In the genomic region with DNA sequence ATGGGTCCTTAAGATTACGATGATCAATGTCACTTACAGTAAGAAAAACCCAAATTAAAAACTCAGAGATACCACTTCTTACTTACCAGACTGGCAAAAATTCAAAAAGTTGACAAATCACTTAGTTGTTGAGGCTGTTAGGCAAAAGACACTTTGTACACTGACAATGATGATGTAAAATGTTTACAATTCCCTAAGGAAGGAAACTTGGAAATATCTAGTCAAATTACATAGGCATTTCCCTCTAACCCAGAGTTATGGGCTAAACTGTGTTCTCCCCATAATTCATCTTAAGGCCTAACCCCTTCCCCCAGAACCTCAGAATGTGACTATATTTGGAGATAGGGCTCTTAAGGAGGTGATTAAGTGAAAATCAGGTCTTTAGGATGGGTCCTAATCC, we compare ENCODE assay signal across 21 cellular contexts.
"Had no signal": no experiment of that assay in that cellular context is flagged by ENCODE, and none has a peak within 500 bp of the region (broad histone marks: within the 10 kb centered on the region; RNA-seq: fewer than 3 reads in every experiment).

No MANE protein-coding gene starts in this region.

- DNase-seq: activated CD4-positive, alpha-beta T cell treated with anti-CD3 and anti-CD28 coated beads, Interleukin-2, amount 10 ng/mL, durations not matched to agents 24 days and 14 days; activated CD8-positive, alpha-beta T cell treated with anti-CD3 and anti-CD28 coated beads, Interleukin-2, amount 10 ng/mL, durations not matched to agents 7 days and 5 days; activated naive CD4-positive, alpha-beta T cell treated with Interleukin-2 at 50 U/mL for 16 hours; activated naive CD8-positive, alpha-beta T cell treated with anti-CD3 and anti-CD28 coated beads, Interleukin-2, amount 10 ng/mL, durations not matched to agents 7 days and 5 days; activated T-cell treated with anti-CD3 and anti-CD28 coated beads, Interleukin-2, amount 50 U/mL, for 24 hours; anterior cingulate cortex; central memory CD4-positive, alpha-beta T cell; foreskin keratinocyte; glutamatergic neuron; hypothalamus; islet precursor cell; left colon; spleen; stimulated activated naive CD4-positive, alpha-beta T cell had no signal

- ATAC-seq: activated CD8-positive, alpha-beta T cell treated with anti-CD3 and anti-CD28 coated beads, Interleukin-2, amount 10 ng/mL, durations not matched to agents 7 days and 5 days; esophagus mucosa; foreskin keratinocyte; left colon; natural killer cell treated with Interleukin-12 subunit alpha and Interleukin-12 subunit beta and Interleukin-15 and Interleukin-18, amount 100 ng/mL, for 72 hours; sciatic nerve had no signal

- H3K9me3 ChIP-seq: spleen, tibial nerve, vagina had no signal

- H3K27ac ChIP-seq: foreskin keratinocyte, parathyroid adenoma, spleen, tibial nerve, vagina had no signal

- H3K9ac ChIP-seq: parathyroid adenoma had no signal

- H3K4me3 ChIP-seq: lung, spleen, tibial nerve, vagina had no signal

- H3K4me1 ChIP-seq: parathyroid adenoma, vagina had no signal

- H3K27me3 ChIP-seq: foreskin keratinocyte, spleen, tibial nerve, vagina had no signal
